In the genomic region with DNA sequence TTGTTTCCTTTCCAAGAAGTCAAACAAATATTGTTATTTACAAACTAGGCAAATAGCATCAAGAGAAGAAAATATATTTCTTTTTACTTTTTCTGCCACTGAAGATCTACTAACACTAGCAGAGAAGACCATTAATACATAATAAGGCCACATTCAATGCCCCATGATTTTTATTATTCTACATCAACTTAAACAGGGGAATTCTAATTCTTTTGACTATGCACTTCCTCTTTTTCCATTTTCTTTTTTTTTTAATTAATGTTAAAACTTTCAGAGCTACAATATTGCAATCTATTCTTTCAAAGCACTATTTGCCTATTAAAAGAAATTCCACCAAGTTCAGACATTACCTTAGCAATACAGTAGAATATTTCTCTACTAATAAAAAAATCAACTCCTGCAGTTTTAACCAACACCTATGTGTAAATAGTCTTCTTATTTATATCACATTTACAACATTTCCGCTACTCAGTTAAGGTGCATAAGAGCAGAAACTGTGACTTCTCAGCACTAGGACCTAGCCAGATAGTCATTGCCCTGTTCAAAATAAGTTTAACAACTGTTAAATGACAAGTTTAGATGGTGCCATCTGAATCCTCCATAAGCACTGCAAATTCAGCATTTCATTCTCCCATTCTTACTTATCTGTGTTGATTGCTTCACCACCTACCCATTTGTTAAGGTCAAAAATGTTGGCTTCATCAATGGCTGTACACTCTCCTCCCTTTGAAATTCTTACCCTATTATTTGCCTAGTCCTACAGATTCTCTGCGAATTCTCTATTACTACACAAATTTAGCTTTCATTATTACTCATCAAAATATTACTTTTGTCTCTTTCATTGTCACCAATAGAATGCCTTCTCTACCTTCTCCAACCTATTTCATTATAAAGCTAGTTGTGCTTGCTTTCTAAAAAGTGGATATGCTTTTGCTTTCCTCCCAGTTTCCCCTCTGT, we compare ENCODE assay signal across 8 cellular contexts.
DNase-seq lines count a peak whose midpoint lies in the region; ATAC-seq and TF ChIP-seq lines count a peak whose summit lies in the region.
"Not testable (repeated sequence)": the region's sequence is repeated elsewhere in the genome, so short reads cannot be mapped to it uniquely, and the experiment has no call there.

No MANE protein-coding gene starts in this region.

- POLR2A ChIA-PET in activated B cell treated with CpG ODN at 0.5 μM for 24 hours (lab: Charles Lee): not testable (repeated sequence)

- H3K9me3 Mint-ChIP-seq in activated B cell treated with CpG ODN at 0.5 μM for 24 hours; stimulated activated naive CD8-positive, alpha-beta T cell treated with anti-CD3 and anti-CD28 coated beads, Interleukin-15, amount 100 ng/mL, for 72 hours: not testable (repeated sequence)

- peak; percentile 55 for ATAC-seq in GM18502 (IDR thresholded peaks at IDR 0.05; ENCODE audit: poor library complexity, unreplicated experiment)
- ATAC-seq in GM18868 (IDR thresholded peaks at IDR 0.05; ENCODE audit: unreplicated experiment): peak; percentile 41
- ATAC-seq in GM19452 (IDR thresholded peaks at IDR 0.05; ENCODE audit: unreplicated experiment): peak; percentile 42
- ATAC-seq in GM21786 (IDR thresholded peaks at IDR 0.05; ENCODE audit: unreplicated experiment): peak; percentile 36
- ATAC-seq in HG02885 (IDR thresholded peaks at IDR 0.05; ENCODE audit: poor library complexity, unreplicated experiment): peak; percentile 60
- ATAC-seq in HG03378 (IDR thresholded peaks at IDR 0.05; ENCODE audit: unreplicated experiment): peak; percentile 54
- peak; percentile 58 for ATAC-seq in activated B cell treated with CpG ODN at 0.5 μM for 24 hours (ENCODE audit: low read depth)
- ATAC-seq in stimulated activated naive CD8-positive, alpha-beta T cell treated with anti-CD3 and anti-CD28 coated beads, Interleukin-15, amount 100 ng/mL, for 72 hours: peak; percentile 52

- not testable (repeated sequence) for DNase-seq in activated B cell treated with CpG ODN at 0.5 μM for 24 hours; stimulated activated naive CD8-positive, alpha-beta T cell treated with anti-CD3 and anti-CD28 coated beads, Interleukin-15, amount 100 ng/mL, for 72 hours

- CTCF ChIA-PET in activated B cell treated with CpG ODN at 0.5 μM for 24 hours (lab: Charles Lee): not testable (repeated sequence)

- H3K36me3 Mint-ChIP-seq in activated B cell treated with CpG ODN at 0.5 μM for 24 hours (ENCODE audit: low read depth): not testable (repeated sequence)

- not testable (repeated sequence) for H3K4me3 Mint-ChIP-seq in activated B cell treated with CpG ODN at 0.5 μM for 24 hours; stimulated activated naive CD8-positive, alpha-beta T cell treated with anti-CD3 and anti-CD28 coated beads, Interleukin-15, amount 100 ng/mL, for 72 hours

- not testable (repeated sequence) for H3K27me3 Mint-ChIP-seq in activated B cell treated with CpG ODN at 0.5 μM for 24 hours; stimulated activated naive CD8-positive, alpha-beta T cell treated with anti-CD3 and anti-CD28 coated beads, Interleukin-15, amount 100 ng/mL, for 72 hours

- not testable (repeated sequence) for H3K27ac Mint-ChIP-seq in activated B cell treated with CpG ODN at 0.5 μM for 24 hours; stimulated activated naive CD8-positive, alpha-beta T cell treated with anti-CD3 and anti-CD28 coated beads, Interleukin-15, amount 100 ng/mL, for 72 hours

- H3K4me1 Mint-ChIP-seq in activated B cell treated with CpG ODN at 0.5 μM for 24 hours: not testable (repeated sequence)
- peaks cover 10% of the 10 kb centered on the region for H3K4me1 Mint-ChIP-seq in stimulated activated naive CD8-positive, alpha-beta T cell treated with anti-CD3 and anti-CD28 coated beads, Interleukin-15, amount 100 ng/mL, for 72 hours

- intact Hi-C loops in activated B cell treated with CpG ODN at 0.5 μM for 24 hours (cut with micrococcal nuclease): not testable (repeated sequence)

- not testable (repeated sequence) for TF ChIP-seq CTCF in activated B cell treated with CpG ODN at 0.5 μM for 24 hours (IDR thresholded peaks at IDR 0.05)
